ENCODE assay signal across 1 cellular context in genomic region chr22:46035742-46036557, GRCh38.
A peak's percentile ranks its signal among the peaks of the same experiment; 100 is the strongest.
TF ChIP-seq lines count a peak whose summit lies in the region.

No MANE protein-coding gene starts in this region.

TF ChIP-seq in HepG2, 621 proteins besides CTCF, POLR2A, EP300 and RAD21 (continued from another document and continues in another):
- peak; percentile 52; the same call in 1 of the 2 replicates for TF ChIP-seq MYC (CRISPR knock-in tag; IDR thresholded peaks at IDR 0.05; ENCODE audit: borderline replicate concordance)
- TF ChIP-seq SALL1 (CRISPR knock-in tag; IDR thresholded peaks at IDR 0.05), result peak; percentile 76; the same call in 1 of the 2 replicates
- peak; percentile 24; the same call in 1 of the 2 replicates for TF ChIP-seq THRA (CRISPR knock-in tag; IDR thresholded peaks at IDR 0.05; ENCODE audit: borderline replicate concordance)
- TF ChIP-seq, protein P1, sequence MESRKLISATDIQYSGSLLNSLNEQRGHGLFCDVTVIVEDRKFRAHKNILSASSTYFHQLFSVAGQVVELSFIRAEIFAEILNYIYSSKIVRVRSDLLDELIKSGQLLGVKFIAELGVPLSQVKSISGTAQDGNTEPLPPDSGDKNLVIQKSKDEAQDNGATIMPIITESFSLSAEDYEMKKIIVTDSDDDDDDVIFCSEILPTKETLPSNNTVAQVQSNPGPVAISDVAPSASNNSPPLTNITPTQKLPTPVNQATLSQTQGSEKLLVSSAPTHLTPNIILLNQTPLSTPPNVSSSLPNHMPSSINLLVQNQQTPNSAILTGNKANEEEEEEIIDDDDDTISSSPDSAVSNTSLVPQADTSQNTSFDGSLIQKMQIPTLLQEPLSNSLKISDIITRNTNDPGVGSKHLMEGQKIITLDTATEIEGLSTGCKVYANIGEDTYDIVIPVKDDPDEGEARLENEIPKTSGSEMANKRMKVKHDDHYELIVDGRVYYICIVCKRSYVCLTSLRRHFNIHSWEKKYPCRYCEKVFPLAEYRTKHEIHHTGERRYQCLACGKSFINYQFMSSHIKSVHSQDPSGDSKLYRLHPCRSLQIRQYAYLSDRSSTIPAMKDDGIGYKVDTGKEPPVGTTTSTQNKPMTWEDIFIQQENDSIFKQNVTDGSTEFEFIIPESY (CRISPR knock-in tag; IDR thresholded peaks at IDR 0.05), result no peak
- TF ChIP-seq ZNF382 (CRISPR knock-in tag; IDR thresholded peaks at IDR 0.05; ENCODE audit: borderline replicate concordance), result no peak
- no peak; the same call in 1 of the 2 replicates for TF ChIP-seq SNAPC2 (CRISPR knock-in tag; IDR thresholded peaks at IDR 0.05)
- TF ChIP-seq, protein P2, sequence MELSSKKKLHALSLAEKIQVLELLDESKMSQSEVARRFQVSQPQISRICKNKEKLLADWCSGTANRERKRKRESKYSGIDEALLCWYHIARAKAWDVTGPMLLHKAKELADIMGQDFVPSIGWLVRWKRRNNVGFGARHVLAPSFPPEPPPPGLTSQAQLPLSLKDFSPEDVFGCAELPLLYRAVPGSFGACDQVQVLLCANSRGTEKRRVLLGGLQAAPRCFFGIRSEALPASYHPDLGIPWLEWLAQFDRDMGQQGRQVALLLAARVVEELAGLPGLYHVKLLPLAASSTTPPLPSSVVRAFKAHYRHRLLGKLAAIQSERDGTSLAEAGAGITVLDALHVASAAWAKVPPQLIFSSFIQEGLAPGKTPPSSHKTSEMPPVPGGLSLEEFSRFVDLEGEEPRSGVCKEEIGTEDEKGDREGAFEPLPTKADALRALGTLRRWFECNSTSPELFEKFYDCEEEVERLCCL (CRISPR knock-in tag; IDR thresholded peaks at IDR 0.05; ENCODE audit: borderline replicate concordance), result no peak
- peak; percentile 40; the same call in 1 of the 2 replicates for TF ChIP-seq TOPORS (CRISPR knock-in tag; IDR thresholded peaks at IDR 0.05)
- TF ChIP-seq, protein P3, sequence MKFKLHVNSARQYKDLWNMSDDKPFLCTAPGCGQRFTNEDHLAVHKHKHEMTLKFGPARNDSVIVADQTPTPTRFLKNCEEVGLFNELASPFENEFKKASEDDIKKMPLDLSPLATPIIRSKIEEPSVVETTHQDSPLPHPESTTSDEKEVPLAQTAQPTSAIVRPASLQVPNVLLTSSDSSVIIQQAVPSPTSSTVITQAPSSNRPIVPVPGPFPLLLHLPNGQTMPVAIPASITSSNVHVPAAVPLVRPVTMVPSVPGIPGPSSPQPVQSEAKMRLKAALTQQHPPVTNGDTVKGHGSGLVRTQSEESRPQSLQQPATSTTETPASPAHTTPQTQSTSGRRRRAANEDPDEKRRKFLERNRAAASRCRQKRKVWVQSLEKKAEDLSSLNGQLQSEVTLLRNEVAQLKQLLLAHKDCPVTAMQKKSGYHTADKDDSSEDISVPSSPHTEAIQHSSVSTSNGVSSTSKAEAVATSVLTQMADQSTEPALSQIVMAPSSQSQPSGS (CRISPR knock-in tag; IDR thresholded peaks at IDR 0.05), result 0 out of 2 replicates have a peak, but pooled peaks have one; percentile 16
- TF ChIP-seq ZGPAT (CRISPR knock-in tag; IDR thresholded peaks at IDR 0.05), result peak; percentile 51; the same call in 1 of the 2 replicates
- TF ChIP-seq, protein P4, sequence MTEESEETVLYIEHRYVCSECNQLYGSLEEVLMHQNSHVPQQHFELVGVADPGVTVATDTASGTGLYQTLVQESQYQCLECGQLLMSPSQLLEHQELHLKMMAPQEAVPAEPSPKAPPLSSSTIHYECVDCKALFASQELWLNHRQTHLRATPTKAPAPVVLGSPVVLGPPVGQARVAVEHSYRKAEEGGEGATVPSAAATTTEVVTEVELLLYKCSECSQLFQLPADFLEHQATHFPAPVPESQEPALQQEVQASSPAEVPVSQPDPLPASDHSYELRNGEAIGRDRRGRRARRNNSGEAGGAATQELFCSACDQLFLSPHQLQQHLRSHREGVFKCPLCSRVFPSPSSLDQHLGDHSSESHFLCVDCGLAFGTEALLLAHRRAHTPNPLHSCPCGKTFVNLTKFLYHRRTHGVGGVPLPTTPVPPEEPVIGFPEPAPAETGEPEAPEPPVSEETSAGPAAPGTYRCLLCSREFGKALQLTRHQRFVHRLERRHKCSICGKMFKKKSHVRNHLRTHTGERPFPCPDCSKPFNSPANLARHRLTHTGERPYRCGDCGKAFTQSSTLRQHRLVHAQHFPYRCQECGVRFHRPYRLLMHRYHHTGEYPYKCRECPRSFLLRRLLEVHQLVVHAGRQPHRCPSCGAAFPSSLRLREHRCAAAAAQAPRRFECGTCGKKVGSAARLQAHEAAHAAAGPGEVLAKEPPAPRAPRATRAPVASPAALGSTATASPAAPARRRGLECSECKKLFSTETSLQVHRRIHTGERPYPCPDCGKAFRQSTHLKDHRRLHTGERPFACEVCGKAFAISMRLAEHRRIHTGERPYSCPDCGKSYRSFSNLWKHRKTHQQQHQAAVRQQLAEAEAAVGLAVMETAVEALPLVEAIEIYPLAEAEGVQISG (CRISPR knock-in tag; IDR thresholded peaks at IDR 0.05), result peak; percentile 92
- peak; percentile 26; the same call in 1 of the 2 replicates for TF ChIP-seq TARDBP (CRISPR knock-in tag; IDR thresholded peaks at IDR 0.05)
- no peak for TF ChIP-seq CC2D1A (CRISPR knock-in tag; IDR thresholded peaks at IDR 0.05)
- 0 out of 2 replicates have a peak, but pooled peaks have one; percentile 16 for TF ChIP-seq ZBTB7B (CRISPR knock-in tag; IDR thresholded peaks at IDR 0.05)
- no peak for TF ChIP-seq ZNF674 (CRISPR knock-in tag; IDR thresholded peaks at IDR 0.05; ENCODE audit: low read depth)
- no peak for TF ChIP-seq ZNF225 (CRISPR knock-in tag; IDR thresholded peaks at IDR 0.05)
- no peak for TF ChIP-seq BRF2 (CRISPR knock-in tag; IDR thresholded peaks at IDR 0.05)
- TF ChIP-seq TAF1 (CRISPR knock-in tag; IDR thresholded peaks at IDR 0.05), result peak; percentile 70; the same call in 1 of the 2 replicates
- TF ChIP-seq, protein P5, sequence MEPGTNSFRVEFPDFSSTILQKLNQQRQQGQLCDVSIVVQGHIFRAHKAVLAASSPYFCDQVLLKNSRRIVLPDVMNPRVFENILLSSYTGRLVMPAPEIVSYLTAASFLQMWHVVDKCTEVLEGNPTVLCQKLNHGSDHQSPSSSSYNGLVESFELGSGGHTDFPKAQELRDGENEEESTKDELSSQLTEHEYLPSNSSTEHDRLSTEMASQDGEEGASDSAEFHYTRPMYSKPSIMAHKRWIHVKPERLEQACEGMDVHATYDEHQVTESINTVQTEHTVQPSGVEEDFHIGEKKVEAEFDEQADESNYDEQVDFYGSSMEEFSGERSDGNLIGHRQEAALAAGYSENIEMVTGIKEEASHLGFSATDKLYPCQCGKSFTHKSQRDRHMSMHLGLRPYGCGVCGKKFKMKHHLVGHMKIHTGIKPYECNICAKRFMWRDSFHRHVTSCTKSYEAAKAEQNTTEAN (CRISPR knock-in tag; conservative IDR thresholded peaks at IDR 0.05), result no peak
- peak; percentile 98 for TF ChIP-seq CBX1 (IDR thresholded peaks at IDR 0.05; ENCODE audit: low read depth)
- TF ChIP-seq JARID2 (CRISPR knock-in tag; IDR thresholded peaks at IDR 0.05; ENCODE audit: insufficient replicate concordance), result peak; percentile 38
- TF ChIP-seq ZNF598 (CRISPR knock-in tag; IDR thresholded peaks at IDR 0.05; ENCODE audit: borderline replicate concordance), result no peak
- TF ChIP-seq SNAI1 (CRISPR knock-in tag; IDR thresholded peaks at IDR 0.05; ENCODE audit: borderline replicate concordance), result no peak
- TF ChIP-seq, protein P6, sequence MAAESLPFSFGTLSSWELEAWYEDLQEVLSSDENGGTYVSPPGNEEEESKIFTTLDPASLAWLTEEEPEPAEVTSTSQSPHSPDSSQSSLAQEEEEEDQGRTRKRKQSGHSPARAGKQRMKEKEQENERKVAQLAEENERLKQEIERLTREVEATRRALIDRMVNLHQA (CRISPR knock-in tag; IDR thresholded peaks at IDR 0.05), result no peak
- TF ChIP-seq ZNF660 (CRISPR knock-in tag; IDR thresholded peaks at IDR 0.05; ENCODE audit: borderline replicate concordance, low read depth), result no peak
- no peak for TF ChIP-seq NFYB (CRISPR knock-in tag; IDR thresholded peaks at IDR 0.05)
- TF ChIP-seq ZNF10 (CRISPR knock-in tag; IDR thresholded peaks at IDR 0.05; ENCODE audit: borderline replicate concordance, low read depth), result no peak
- no peak for TF ChIP-seq PAX8 (CRISPR knock-in tag; IDR thresholded peaks at IDR 0.05; ENCODE audit: borderline replicate concordance)
- TF ChIP-seq STAG1 (CRISPR knock-in tag; IDR thresholded peaks at IDR 0.05), result no peak
- peak; percentile 33; the same call in 1 of the 2 replicates for TF ChIP-seq THAP9 (CRISPR knock-in tag; IDR thresholded peaks at IDR 0.05; ENCODE audit: borderline replicate concordance)
- peak; percentile 94 for TF ChIP-seq HOXA3 (CRISPR knock-in tag; IDR thresholded peaks at IDR 0.05)
- no peak for TF ChIP-seq EZH2 (conservative IDR thresholded peaks at IDR 0.05; ENCODE audit: low read depth, low read length)
- no peak for TF ChIP-seq ZNF280B (CRISPR knock-in tag; IDR thresholded peaks at IDR 0.05; ENCODE audit: borderline replicate concordance)
- TF ChIP-seq FOXC1 (CRISPR knock-in tag; IDR thresholded peaks at IDR 0.05; ENCODE audit: borderline replicate concordance), result peak; percentile 71; the same call in 1 of the 2 replicates
- TF ChIP-seq, protein P7, sequence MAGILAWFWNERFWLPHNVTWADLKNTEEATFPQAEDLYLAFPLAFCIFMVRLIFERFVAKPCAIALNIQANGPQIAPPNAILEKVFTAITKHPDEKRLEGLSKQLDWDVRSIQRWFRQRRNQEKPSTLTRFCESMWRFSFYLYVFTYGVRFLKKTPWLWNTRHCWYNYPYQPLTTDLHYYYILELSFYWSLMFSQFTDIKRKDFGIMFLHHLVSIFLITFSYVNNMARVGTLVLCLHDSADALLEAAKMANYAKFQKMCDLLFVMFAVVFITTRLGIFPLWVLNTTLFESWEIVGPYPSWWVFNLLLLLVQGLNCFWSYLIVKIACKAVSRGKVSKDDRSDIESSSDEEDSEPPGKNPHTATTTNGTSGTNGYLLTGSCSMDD (CRISPR knock-in tag; IDR thresholded peaks at IDR 0.05), result no peak
- no peak for TF ChIP-seq ZNF180 (CRISPR knock-in tag; IDR thresholded peaks at IDR 0.05; ENCODE audit: borderline replicate concordance, low read depth)
- TF ChIP-seq ZBTB20 (CRISPR knock-in tag; IDR thresholded peaks at IDR 0.05; ENCODE audit: borderline replicate concordance, low read depth), result no peak
- TF ChIP-seq ZNF878 (CRISPR knock-in tag; IDR thresholded peaks at IDR 0.05), result no peak
- no peak for TF ChIP-seq TBP (CRISPR knock-in tag; IDR thresholded peaks at IDR 0.05)
- peak; percentile 88 for TF ChIP-seq ZMYM4 (CRISPR knock-in tag; IDR thresholded peaks at IDR 0.05)
- TF ChIP-seq ZNF138 (CRISPR knock-in tag; IDR thresholded peaks at IDR 0.05; ENCODE audit: low read depth), result no peak
